Comparison of ENCODE assay signal across 16 cellular contexts in the genomic region with DNA sequence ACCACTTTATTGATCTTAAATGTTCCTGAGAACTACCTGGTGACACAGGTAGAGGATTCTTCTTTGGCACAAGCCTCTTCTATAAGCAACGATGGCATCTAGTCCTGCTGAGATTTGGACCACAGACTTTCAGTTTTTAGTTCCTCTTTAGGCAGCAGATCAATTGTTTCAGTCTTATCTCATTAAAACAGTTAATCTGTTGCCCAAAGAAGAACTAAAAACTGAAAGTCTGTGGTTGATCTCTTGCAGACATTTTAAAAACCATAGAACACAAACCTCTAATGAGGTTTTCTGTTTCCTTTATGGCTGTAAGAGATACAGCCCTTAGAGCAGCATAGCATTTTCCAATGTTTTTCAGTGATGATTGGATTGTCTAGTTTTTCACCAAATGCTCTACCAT.
A peak's percentile ranks its signal among the peaks of the same experiment; 100 is the strongest.
DNase-seq lines count a peak whose midpoint lies in the region; ATAC-seq, FAIRE-seq and TF ChIP-seq lines count a peak whose summit lies in the region.
"Had no signal": no experiment of that assay in that cellular context is flagged by ENCODE, and none has a peak within 500 bp of the region (broad histone marks: within the 10 kb centered on the region; RNA-seq: fewer than 3 reads in every experiment).

No MANE protein-coding gene starts in this region.

- intact Hi-C loops in GM12878 (cut with micrococcal nuclease; ENCODE audit: unreplicated experiment) (no loop called here), gastrocnemius medialis (cut with DNase I; ENCODE audit: low total_unique reads) (no loop called here)
- intact Hi-C loops in activated CD4-positive, alpha-beta memory T cell treated with anti-CD3 and anti-CD28 coated beads for 36 hours (cut with micrococcal nuclease): no loop called here

- H3K4me3 ChIP-seq in GM12878: no peak overlapping the region
- no peak overlapping the region for H3K4me3 ChIP-seq in gastrocnemius medialis
- H3K4me3 ChIP-seq: colonic mucosa had no signal

- H3K4me2 ChIP-seq in GM12878 (ENCODE audit: control insufficient read depth, insufficient read depth): no peak overlapping the region

- H3K9me3 ChIP-seq in GM12878 (replicated peaks; ENCODE audit: control insufficient read depth, insufficient read depth, low read length) (no peaks in the 10 kb centered on the region; the same call in 2 of the 3 replicates), gastrocnemius medialis (no peaks in the 10 kb centered on the region)
- H3K9me3 ChIP-seq: colonic mucosa, neutrophil had no signal

- H4K20me1 ChIP-seq in GM12878 (ENCODE audit: control insufficient read depth, insufficient read depth): no peaks in the 10 kb centered on the region

- H3K36me3 ChIP-seq in GM12878 (ENCODE audit: control insufficient read depth in 2 of 2, insufficient read depth in 2 of 2, low read length in 1 of 2) (no peaks in the 10 kb centered on the region), gastrocnemius medialis (no peaks in the 10 kb centered on the region)
- H3K36me3 ChIP-seq: colonic mucosa, neutrophil had no signal

- H3K4me1 ChIP-seq in GM12878 (ENCODE audit: control insufficient read depth, insufficient read depth, low read length): 0 out of 2 replicates have a peak, but pooled peaks cover 2% of the 10 kb centered on the region
- no peaks in the 10 kb centered on the region for H3K4me1 ChIP-seq in gastrocnemius medialis
- H3K4me1 ChIP-seq: colonic mucosa had no signal

- no peaks in the 10 kb centered on the region for H3K36me3 Mint-ChIP-seq in activated CD4-positive, alpha-beta memory T cell treated with anti-CD3 and anti-CD28 coated beads for 36 hours
- H3K36me3 Mint-ChIP-seq: stimulated activated effector memory CD8-positive, alpha-beta T cell treated with anti-CD3 and anti-CD28 coated beads, Interleukin-12 subunit alpha, Interleukin-12 subunit beta, amount 100 ng/mL, for 72 hours had no signal

- H3K27ac ChIP-seq in GM12878 (ENCODE audit: control insufficient read depth, insufficient read depth): no peak overlapping the region
- H3K27ac ChIP-seq in gastrocnemius medialis: no peak overlapping the region
- H3K27ac ChIP-seq: colonic mucosa, neutrophil had no signal

- POLR2A ChIA-PET in GM12878 (lab: Charles Lee): no interaction called here
- POLR2A ChIA-PET in activated CD4-positive, alpha-beta memory T cell treated with anti-CD3 and anti-CD28 coated beads for 36 hours (lab: Charles Lee): no interaction called here

- no peaks in the 10 kb centered on the region for H3K79me2 ChIP-seq in GM12878 (ENCODE audit: control insufficient read depth, insufficient read depth, low read length)

- no peaks in the 10 kb centered on the region for H3K4me1 Mint-ChIP-seq in activated CD4-positive, alpha-beta memory T cell treated with anti-CD3 and anti-CD28 coated beads for 36 hours (ENCODE audit: low read depth)
- H3K4me1 Mint-ChIP-seq: stimulated activated effector memory CD8-positive, alpha-beta T cell treated with anti-CD3 and anti-CD28 coated beads, Interleukin-12 subunit alpha, Interleukin-12 subunit beta, amount 100 ng/mL, for 72 hours had no signal

- H3K9ac ChIP-seq in GM12878 (ENCODE audit: control insufficient read depth, insufficient read depth, low read length): no peak overlapping the region

- no peak for TF ChIP-seq RAD21 in GM12878 (IDR thresholded peaks at IDR 0.05; ENCODE audit: insufficient read depth, low read depth, low read length)

- DNase-seq in GM12878 (ENCODE audit: low read depth, low spot score): peak; percentile 17
- no peak for DNase-seq in AG08395 (ENCODE audit: low spot score)
- no peak for DNase-seq in gastrocnemius medialis
- DNase-seq in urothelium cell line (ENCODE audit: low spot score): no peak
- DNase-seq in activated CD4-positive, alpha-beta memory T cell treated with anti-CD3 and anti-CD28 coated beads for 36 hours: no peak
- DNase-seq: activated naive CD4-positive, alpha-beta T cell treated with anti-CD3 and anti-CD28 coated beads, Interleukin-2, amount 50 U/mL, for 16 hours; colonic mucosa; DMS 273 treated with DMSO at 0.1 percent for 48 hours; NCI-H2171 treated with DMSO at 0.1 percent for 48 hours had no signal

- RAD21 ChIA-PET in GM12878 (lab: Charles Lee; ENCODE audit: unreplicated experiment): no interaction called here

- peak; percentile 96 for ATAC-seq in GM19035 (IDR thresholded peaks at IDR 0.05; ENCODE audit: unreplicated experiment)
- peak; percentile 96 for ATAC-seq in GM21737 (IDR thresholded peaks at IDR 0.05; ENCODE audit: unreplicated experiment)
- ATAC-seq in HG03175 (IDR thresholded peaks at IDR 0.05; ENCODE audit: unreplicated experiment): peak; percentile 97
- ATAC-seq in GM12878: peak; percentile 77
- ATAC-seq in gastrocnemius medialis: no peak
- ATAC-seq: left lobe of liver; stimulated activated effector memory CD8-positive, alpha-beta T cell treated with anti-CD3 and anti-CD28 coated beads, Interleukin-12 subunit alpha, Interleukin-12 subunit beta, amount 100 ng/mL, for 72 hours had no signal

- WGBS in GM12878 (ENCODE audit: insufficient coverage, insufficient replicate concordance, low lambda C conversion rate, missing lambda C conversion rate): 0% methylated on average over 1 of the region's 1 CpG

- no peaks in the 10 kb centered on the region for H3K27me3 Mint-ChIP-seq in activated CD4-positive, alpha-beta memory T cell treated with anti-CD3 and anti-CD28 coated beads for 36 hours
- H3K27me3 Mint-ChIP-seq: IgD-negative memory B cell had no signal

- CTCF ChIA-PET in GM12878 (lab: Yijun Ruan, JAX): no interaction called here
- CTCF ChIA-PET in activated CD4-positive, alpha-beta memory T cell treated with anti-CD3 and anti-CD28 coated beads for 36 hours (lab: Charles Lee): no interaction called here

- no peak overlapping the region for H3K4me3 Mint-ChIP-seq in activated CD4-positive, alpha-beta memory T cell treated with anti-CD3 and anti-CD28 coated beads for 36 hours
- H3K4me3 Mint-ChIP-seq: IgD-negative memory B cell; stimulated activated effector memory CD8-positive, alpha-beta T cell treated with anti-CD3 and anti-CD28 coated beads, Interleukin-12 subunit alpha, Interleukin-12 subunit beta, amount 100 ng/mL, for 72 hours had no signal

- TF ChIP-seq CTCF in GM12878 (IDR thresholded peaks at IDR 0.05 in 2 of 3, conservative IDR thresholded peaks at IDR 0.05 in 1 of 3; ENCODE audit: control insufficient read depth in 2 of 3, extremely low read depth in 1 of 3, insufficient read depth in 1 of 3, low read depth in 3 of 3, low read length in 3 of 3) (no peak), gastrocnemius medialis (IDR thresholded peaks at IDR 0.05 in 4 of 5, conservative IDR thresholded peaks at IDR 0.05 in 1 of 5) (no peak)

- TF ChIP-seq EP300 in GM12878 (IDR thresholded peaks at IDR 0.05; ENCODE audit: borderline replicate concordance in 1 of 2, control insufficient read depth in 1 of 2, low read depth in 2 of 2, low read length in 2 of 2): no peak

- FAIRE-seq in GM12878 (lab: Jason Lieb, UNC): no peak
- FAIRE-seq in urothelium cell line (lab: Jason Lieb, UNC): no peak

- no peak overlapping the region for H3K27ac Mint-ChIP-seq in activated CD4-positive, alpha-beta memory T cell treated with anti-CD3 and anti-CD28 coated beads for 36 hours
- H3K27ac Mint-ChIP-seq: IgD-negative memory B cell; stimulated activated effector memory CD8-positive, alpha-beta T cell treated with anti-CD3 and anti-CD28 coated beads, Interleukin-12 subunit alpha, Interleukin-12 subunit beta, amount 100 ng/mL, for 72 hours had no signal

- H3K9me3 Mint-ChIP-seq in activated CD4-positive, alpha-beta memory T cell treated with anti-CD3 and anti-CD28 coated beads for 36 hours: peaks cover 5% of the 10 kb centered on the region

- SMC1A ChIA-PET in GM12878 (lab: Charles Lee; ENCODE audit: uncharacterized antibody, unreplicated experiment): no interaction called here

- TF ChIP-seq POLR2A in GM12878 (IDR thresholded peaks at IDR 0.05; ENCODE audit: low read depth, low read length) (no peak), gastrocnemius medialis (IDR thresholded peaks at IDR 0.05) (no peak)

- H3K27me3 ChIP-seq in GM12878 (replicated peaks in 1 of 2; ENCODE audit: control insufficient read depth in 2 of 2, insufficient read depth in 2 of 2, low read length in 1 of 2) (no peaks in the 10 kb centered on the region), gastrocnemius medialis (no peaks in the 10 kb centered on the region)
- H3K27me3 ChIP-seq: colonic mucosa, neutrophil had no signal

- no TSS peak for BruUV-seq in GM12878 (replicated peaks; lab: Mats Ljungman, UMichigan)

- no peak overlapping the region for H2AFZ ChIP-seq in GM12878 (ENCODE audit: control insufficient read depth, low read depth, low read length)

- in situ Hi-C loops in GM12878 (cut with MboI) (no loop called here), gastrocnemius medialis (cut with MboI; ENCODE audit: low sequenced_read_pairs in 4 of 4) (no loop called here)

TF ChIP-seq in GM12878, 131 proteins besides CTCF, POLR2A, EP300 and RAD21 (continues in another document):
- TF ChIP-seq, protein P1, sequence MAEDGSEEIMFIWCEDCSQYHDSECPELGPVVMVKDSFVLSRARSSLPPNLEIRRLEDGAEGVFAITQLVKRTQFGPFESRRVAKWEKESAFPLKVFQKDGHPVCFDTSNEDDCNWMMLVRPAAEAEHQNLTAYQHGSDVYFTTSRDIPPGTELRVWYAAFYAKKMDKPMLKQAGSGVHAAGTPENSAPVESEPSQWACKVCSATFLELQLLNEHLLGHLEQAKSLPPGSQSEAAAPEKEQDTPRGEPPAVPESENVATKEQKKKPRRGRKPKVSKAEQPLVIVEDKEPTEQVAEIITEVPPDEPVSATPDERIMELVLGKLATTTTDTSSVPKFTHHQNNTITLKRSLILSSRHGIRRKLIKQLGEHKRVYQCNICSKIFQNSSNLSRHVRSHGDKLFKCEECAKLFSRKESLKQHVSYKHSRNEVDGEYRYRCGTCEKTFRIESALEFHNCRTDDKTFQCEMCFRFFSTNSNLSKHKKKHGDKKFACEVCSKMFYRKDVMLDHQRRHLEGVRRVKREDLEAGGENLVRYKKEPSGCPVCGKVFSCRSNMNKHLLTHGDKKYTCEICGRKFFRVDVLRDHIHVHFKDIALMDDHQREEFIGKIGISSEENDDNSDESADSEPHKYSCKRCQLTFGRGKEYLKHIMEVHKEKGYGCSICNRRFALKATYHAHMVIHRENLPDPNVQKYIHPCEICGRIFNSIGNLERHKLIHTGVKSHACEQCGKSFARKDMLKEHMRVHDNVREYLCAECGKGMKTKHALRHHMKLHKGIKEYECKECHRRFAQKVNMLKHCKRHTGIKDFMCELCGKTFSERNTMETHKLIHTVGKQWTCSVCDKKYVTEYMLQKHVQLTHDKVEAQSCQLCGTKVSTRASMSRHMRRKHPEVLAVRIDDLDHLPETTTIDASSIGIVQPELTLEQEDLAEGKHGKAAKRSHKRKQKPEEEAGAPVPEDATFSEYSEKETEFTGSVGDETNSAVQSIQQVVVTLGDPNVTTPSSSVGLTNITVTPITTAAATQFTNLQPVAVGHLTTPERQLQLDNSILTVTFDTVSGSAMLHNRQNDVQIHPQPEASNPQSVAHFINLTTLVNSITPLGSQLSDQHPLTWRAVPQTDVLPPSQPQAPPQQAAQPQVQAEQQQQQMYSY (CRISPR knock-in tag; IDR thresholded peaks at IDR 0.05): no peak
- no peak for TF ChIP-seq NFIC (IDR thresholded peaks at IDR 0.05; ENCODE audit: low read depth, low read length)
- peak; percentile 83 for TF ChIP-seq MTA2 (IDR thresholded peaks at IDR 0.05; ENCODE audit: low read depth)
- 0 out of 2 replicates have a peak, but pooled peaks have one; percentile 30 for TF ChIP-seq ATF7 (IDR thresholded peaks at IDR 0.05; ENCODE audit: low read depth)
- no peak for TF ChIP-seq YBX1 (IDR thresholded peaks at IDR 0.05)

Comparison
In these comparisons a context has a peak if more than half of its experiments do, and no peak if none do; other contexts are left out.
1. ATAC-seq: peak in GM19035 (single experiment), GM21737 (single experiment), HG03175 (single experiment) and GM12878 (single experiment); none in gastrocnemius medialis (0 of 2).